Comparison of ENCODE assay signal across 19 cellular contexts in the genomic region with DNA sequence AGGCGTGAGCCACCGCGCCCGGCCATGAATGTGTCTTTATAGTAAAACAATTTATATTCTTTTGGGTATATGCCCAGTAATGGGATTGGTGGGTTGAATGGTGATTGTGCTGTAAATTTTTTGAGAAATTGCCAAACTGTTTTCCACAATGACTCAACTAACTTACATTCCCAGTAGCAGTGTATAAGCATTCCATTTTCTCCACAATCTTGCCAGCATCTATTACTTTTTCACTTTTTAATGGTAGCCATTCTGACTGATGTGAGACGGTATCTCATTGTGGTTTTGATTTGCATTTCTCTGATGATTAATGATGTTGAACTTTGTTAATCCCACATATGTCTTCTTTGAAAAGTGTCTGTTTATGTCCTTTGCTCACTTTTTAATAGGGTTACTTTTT.
DNase-seq lines count a peak whose midpoint lies in the region; FAIRE-seq and TF ChIP-seq lines count a peak whose summit lies in the region.
"Had no signal": no experiment of that assay in that cellular context is flagged by ENCODE, and none has a peak within 500 bp of the region (broad histone marks: within the 10 kb centered on the region; RNA-seq: fewer than 3 reads in every experiment).

No MANE protein-coding gene starts in this region.

- CTCF ChIA-PET in AG04450 (lab: Charles Lee) = no interaction called here
- CTCF ChIA-PET in CD8-positive, alpha-beta memory T cell (lab: Charles Lee) = interaction anchor here (0.6 kb wide), 1 partner anchor 1705 kb away, joined by 4 read pairs; no protein-coding TSS in a partner anchor

- H3K36me3 ChIP-seq in CD8-positive, alpha-beta memory T cell (ENCODE audit: insufficient read depth, low read length) = no peaks in the 10 kb centered on the region
- H3K36me3 ChIP-seq: adrenal gland had no signal

- no peaks in the 10 kb centered on the region for H3K36me3 Mint-ChIP-seq in CD8-positive, alpha-beta memory T cell
- H3K36me3 Mint-ChIP-seq: CD4-positive, CD25-positive, alpha-beta regulatory T cell had no signal

- in situ Hi-C loops in astrocyte of the spinal cord (cut with HindIII; ENCODE audit: low sequenced_read_pairs) = no loop called here

- no peak overlapping the region for H3K4me3 Mint-ChIP-seq in CD8-positive, alpha-beta memory T cell
- H3K4me3 Mint-ChIP-seq: CD4-positive, CD25-positive, alpha-beta regulatory T cell; nephron had no signal

- TF ChIP-seq CTCF in AG04450 (IDR thresholded peaks at IDR 0.05; ENCODE audit: low read depth, low read length) (no peak), astrocyte of the spinal cord (IDR thresholded peaks at IDR 0.05; ENCODE audit: low read depth, low read length) (no peak)

- no peaks in the 10 kb centered on the region for H3K4me1 ChIP-seq in CD8-positive, alpha-beta memory T cell (ENCODE audit: insufficient read depth, low read length)
- H3K4me1 ChIP-seq: adrenal gland had no signal

- no peaks in the 10 kb centered on the region for H3K4me1 Mint-ChIP-seq in CD8-positive, alpha-beta memory T cell
- H3K4me1 Mint-ChIP-seq: CD4-positive, CD25-positive, alpha-beta regulatory T cell had no signal

- no peak overlapping the region for H3K27ac ChIP-seq in AG04450 (ENCODE audit: low read depth, low read length)
- no peak overlapping the region for H3K27ac ChIP-seq in CD8-positive, alpha-beta memory T cell (ENCODE audit: low read depth, low read length)
- H3K27ac ChIP-seq: adrenal gland, KMS-11 had no signal

- FAIRE-seq in islet of Langerhans (lab: Jason Lieb, UNC) = peak; percentile 87
- FAIRE-seq: frontal cortex had no signal

- peaks cover 2% of the 10 kb centered on the region for H3K27me3 ChIP-seq in AG04450 (ENCODE audit: control insufficient read depth, insufficient read depth, low read length)
- no peaks in the 10 kb centered on the region for H3K27me3 ChIP-seq in CD8-positive, alpha-beta memory T cell (ENCODE audit: insufficient read depth, low read length, poor library complexity, severe bottlenecking)
- H3K27me3 ChIP-seq: adrenal gland had no signal

- H3K27me3 Mint-ChIP-seq in CD8-positive, alpha-beta memory T cell = no peaks in the 10 kb centered on the region
- H3K27me3 Mint-ChIP-seq: CD4-positive, CD25-positive, alpha-beta regulatory T cell had no signal

- DNase-seq in AG04450 (ENCODE audit: low read depth, low spot score) = peak; percentile 7
- peak; percentile 87 for DNase-seq in HT1080 (ENCODE audit: low read depth)
- DNase-seq in astrocyte of the spinal cord (ENCODE audit: low read depth, low spot score) = peak; percentile 89
- no peak for DNase-seq in NCI-H510A treated with DMSO at 0.1 percent for 48 hours (lab: John Stamatoyannopoulos, UW)
- no peak for DNase-seq in CD8-positive, alpha-beta memory T cell
- DNase-seq in SKM-1 treated with dmso at 0.1 percent for 144 hours (lab: John Stamatoyannopoulos, UW; ENCODE audit: unreplicated experiment) = no peak
- no peak for DNase-seq in NOMO-1 treated with DMSO at 0.1 percent for 48 hours (lab: John Stamatoyannopoulos, UW; ENCODE audit: unreplicated experiment)
- DNase-seq: activated CD8-positive, alpha-beta memory T cell treated with anti-CD3 and anti-CD28 coated beads, Interleukin-2, amount 50 U/mL, for 48 hours; activated effector memory CD4-positive, alpha-beta T cell treated with Interleukin-2 at 50 U/mL for 16 hours; adrenal gland; CD4-positive, CD25-positive, alpha-beta regulatory T cell; left colon; NCI-H1105 treated with DMSO at 0.1 percent for 48 hours; stimulated activated CD4-positive, alpha-beta T cell treated with anti-CD3 and anti-CD28 coated beads, Interleukin-4, amount 100 ng/mL, for 24 hours had no signal

- H3K9me3 Mint-ChIP-seq in CD8-positive, alpha-beta memory T cell = peaks cover 9 to 49% (median 17%) of the 10 kb centered on the region in 5 donors

- H3K9me3 ChIP-seq in AG04450 (ENCODE audit: control insufficient read depth, insufficient read depth, low read length) = peaks cover 4% of the 10 kb centered on the region
- no peaks in the 10 kb centered on the region for H3K9me3 ChIP-seq in CD8-positive, alpha-beta memory T cell (ENCODE audit: low read length)
- H3K9me3 ChIP-seq: adrenal gland had no signal

- H3K4me3 ChIP-seq in AG04450 (ENCODE audit: low read depth, low read length) = no peak overlapping the region
- no peak overlapping the region for H3K4me3 ChIP-seq in astrocyte of the spinal cord (ENCODE audit: low read depth, low read length)
- H3K4me3 ChIP-seq in CD8-positive, alpha-beta memory T cell (ENCODE audit: low read length) = no peak overlapping the region
- H3K4me3 ChIP-seq: adrenal gland, smooth muscle cell had no signal

- no peak overlapping the region for H3K27ac Mint-ChIP-seq in CD8-positive, alpha-beta memory T cell
- H3K27ac Mint-ChIP-seq: CD4-positive, CD25-positive, alpha-beta regulatory T cell; nephron had no signal

- POLR2A ChIA-PET in AG04450 (lab: Yijun Ruan, JAX) = no interaction called here
- POLR2A ChIA-PET in CD8-positive, alpha-beta memory T cell (lab: Charles Lee) = no interaction called here

Comparison
In these comparisons a context has a peak if more than half of its experiments do, and no peak if none do; other contexts are left out.
1. DNase-seq: peak in AG04450 (single experiment), HT1080 (single experiment) and astrocyte of the spinal cord (single experiment); none in NCI-H510A treated with DMSO at 0.1 percent for 48 hours (single experiment), CD8-positive, alpha-beta memory T cell (0 of 5), SKM-1 treated with dmso at 0.1 percent for 144 hours (single experiment) and NOMO-1 treated with DMSO at 0.1 percent for 48 hours (single experiment).